ENCODE assay signal across 12 cellular contexts in the genomic region with DNA sequence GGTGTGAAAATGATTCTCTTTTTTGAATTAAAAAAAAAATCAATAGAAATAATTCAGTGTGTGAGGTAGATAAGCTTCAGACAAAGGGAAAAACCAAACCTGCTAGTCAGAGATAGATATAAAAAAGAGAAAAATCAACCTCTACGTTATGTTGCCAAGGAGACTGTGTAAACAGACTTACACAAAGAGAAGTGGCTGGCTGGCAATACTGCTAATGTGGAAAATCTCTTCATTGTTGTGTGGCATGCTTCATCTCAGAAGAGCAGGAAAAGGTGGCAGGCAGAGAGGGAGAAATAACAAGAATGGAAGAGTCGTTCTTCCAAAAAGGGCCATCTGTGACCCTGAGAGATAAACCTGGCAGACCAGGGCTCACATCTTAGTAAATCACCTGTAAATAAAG.
DNase-seq lines count a peak whose midpoint lies in the region; ATAC-seq and TF ChIP-seq lines count a peak whose summit lies in the region.
"Had no signal": no experiment of that assay in that cellular context is flagged by ENCODE, and none has a peak within 500 bp of the region (broad histone marks: within the 10 kb centered on the region; RNA-seq: fewer than 3 reads in every experiment).

No MANE protein-coding gene starts in this region.

- no peaks in the 10 kb centered on the region for H3K36me3 Mint-ChIP-seq in progenitor cell of endocrine pancreas (ENCODE audit: insufficient read depth)

- no peaks in the 10 kb centered on the region for H3K36me3 ChIP-seq in endocrine pancreas (ENCODE audit: control insufficient read depth, insufficient read depth, low read length)
- H3K36me3 ChIP-seq: lower lobe of right lung had no signal

- H3K4me3 Mint-ChIP-seq in progenitor cell of endocrine pancreas (ENCODE audit: low read depth): no peak overlapping the region

- H3K27me3 Mint-ChIP-seq in progenitor cell of endocrine pancreas: no peaks in the 10 kb centered on the region

- H3K9ac ChIP-seq in endocrine pancreas (ENCODE audit: control insufficient read depth, insufficient read depth, low read length): no peak overlapping the region

- peak overlapping the region; percentile 24 for H3K27ac Mint-ChIP-seq in progenitor cell of endocrine pancreas

- H3K27me3 ChIP-seq in endocrine pancreas (ENCODE audit: control insufficient read depth, insufficient read depth, low read length): no peaks in the 10 kb centered on the region

- H3K4me1 Mint-ChIP-seq in progenitor cell of endocrine pancreas (ENCODE audit: low read depth): peaks cover 12% of the 10 kb centered on the region

- in situ Hi-C loops in KBM-7 (cut with MboI; ENCODE audit: low pct_unique_long_range_greater_than_20kb, low sequenced_read_pairs): no loop called here

- peak overlapping the region; percentile 50 for H3K4me3 ChIP-seq in endocrine pancreas (ENCODE audit: control insufficient read depth, insufficient read depth, low read length)
- H3K4me3 ChIP-seq: lower lobe of right lung had no signal

- DNase-seq in NCI-H1092 (lab: John Stamatoyannopoulos, UW): peak; percentile 92
- DNase-seq in NCI-H2196 (lab: John Stamatoyannopoulos, UW; ENCODE audit: unreplicated experiment): peak; percentile 91
- DNase-seq in progenitor cell of endocrine pancreas (ENCODE audit: low spot score, unreplicated experiment): no peak
- no peak for DNase-seq in activated CD4-positive, alpha-beta T cell treated with anti-CD3 and anti-CD28 coated beads for 4 hours
- DNase-seq in KBM-7: no peak
- DNase-seq: activated CD4-positive, alpha-beta T cell treated with anti-CD3 and anti-CD28 coated beads, Interleukin-2, amount 50 U/mL, for 48 hours; activated naive CD4-positive, alpha-beta T cell treated with Interleukin-2 at 50 U/mL for 16 hours; lower lobe of right lung; T-helper 2 cell had no signal

- no peaks in the 10 kb centered on the region for H3K9me3 Mint-ChIP-seq in progenitor cell of endocrine pancreas (ENCODE audit: low read depth)

- peaks cover 37% of the 10 kb centered on the region for H3K4me1 ChIP-seq in endocrine pancreas (ENCODE audit: control insufficient read depth, insufficient read depth, low read length)
- H3K4me1 ChIP-seq: lower lobe of right lung had no signal

- TF ChIP-seq CTCF in progenitor cell of endocrine pancreas (IDR thresholded peaks at IDR 0.05; ENCODE audit: unreplicated experiment): no peak

- no peaks in the 10 kb centered on the region for H3K9me3 ChIP-seq in endocrine pancreas (ENCODE audit: control insufficient read depth, low read length)
- H3K9me3 ChIP-seq: lower lobe of right lung had no signal

- ATAC-seq in GM21717 (IDR thresholded peaks at IDR 0.05; ENCODE audit: unreplicated experiment): no peak
- ATAC-seq: Panc1 had no signal

Comparison
In these comparisons a context has a peak if more than half of its experiments do, and no peak if none do; other contexts are left out.
1. DNase-seq: peak in NCI-H1092 (single experiment) and NCI-H2196 (single experiment); none in progenitor cell of endocrine pancreas (single experiment), activated CD4-positive, alpha-beta T cell treated with anti-CD3 and anti-CD28 coated beads for 4 hours (0 of 2) and KBM-7 (single experiment).